In the genomic region with DNA sequence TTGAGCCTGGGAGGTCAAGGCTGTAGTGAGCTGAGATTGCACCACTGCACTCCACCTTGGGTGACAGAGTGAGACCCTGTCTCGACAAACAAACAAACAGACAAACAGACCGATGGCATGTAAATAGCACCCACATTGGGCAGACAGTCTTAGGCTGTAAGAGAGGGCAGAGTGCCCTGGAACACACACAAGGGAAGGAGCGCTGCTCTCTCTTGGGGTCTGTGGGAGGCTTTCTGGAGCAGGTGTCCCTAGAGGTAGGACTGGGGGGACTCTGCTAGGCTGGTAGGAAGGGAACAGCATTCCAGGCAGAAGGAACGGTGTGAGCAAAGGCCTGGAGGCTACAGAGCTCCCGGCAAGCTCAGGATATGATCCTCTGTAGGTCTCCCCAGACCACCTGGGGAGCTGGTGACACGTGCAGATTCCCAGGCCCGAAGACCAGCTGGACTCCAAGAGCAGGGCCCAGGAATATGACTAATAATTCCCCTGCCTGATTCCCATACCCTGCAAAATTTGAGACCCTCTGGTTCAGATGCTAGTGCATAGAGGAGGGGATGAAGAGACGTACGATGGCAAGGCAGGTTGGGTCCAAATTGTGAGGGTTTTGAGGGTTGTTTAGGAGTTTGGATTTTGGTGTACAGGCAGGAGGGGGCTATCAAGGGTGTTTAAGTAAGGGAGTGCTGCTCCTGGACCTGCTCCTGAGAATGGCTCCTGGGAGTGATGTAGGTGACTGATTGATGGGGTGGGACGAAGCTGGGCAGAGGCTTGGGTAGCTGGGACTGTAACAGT, we compare ENCODE assay signal across 15 cellular contexts. TPM values are rescaled to one million over a fixed set of nuclear protein-coding genes. Genes with fewer than 3 reads are reported as not detected.
A peak's percentile ranks its signal among the peaks of the same experiment; 100 is the strongest.
DNase-seq lines count a peak whose midpoint lies in the region; ATAC-seq, FAIRE-seq and TF ChIP-seq lines count a peak whose summit lies in the region.
"Had no signal": no experiment of that assay in that cellular context is flagged by ENCODE, and none has a peak within 500 bp of the region (broad histone marks: within the 10 kb centered on the region; RNA-seq: fewer than 3 reads in every experiment).

No MANE protein-coding gene starts in this region.

- H3K9me3 ChIP-seq in A549 (peaks cover 3% of the 10 kb centered on the region; the same call in 1 of the 3 replicates), PC-3 (ENCODE audit: low read length) (no peaks in the 10 kb centered on the region)
- H3K9me3 ChIP-seq: thyroid gland had no signal

- FAIRE-seq in A549 (lab: Jason Lieb, UNC), result no peak

- no peaks in the 10 kb centered on the region for H4K20me1 ChIP-seq in PC-3 (ENCODE audit: low read length)

- peaks cover 8% of the 10 kb centered on the region for H3K4me1 Mint-ChIP-seq in memory B cell
- no peaks in the 10 kb centered on the region for H3K4me1 Mint-ChIP-seq in effector memory CD8-positive, alpha-beta T cell (ENCODE audit: low read depth in 2 of 2)

- no peak for TF ChIP-seq POLR2A in A549 (IDR thresholded peaks at IDR 0.05; ENCODE audit: low read length)

- H3F3A ChIP-seq in PC-3 (ENCODE audit: low read length, unreplicated experiment), result no peaks in the 10 kb centered on the region

- POLR2A ChIA-PET in A549 (lab: Yijun Ruan, JAX), result no interaction called here
- POLR2A ChIA-PET in PC-3 (lab: Charles Lee; ENCODE audit: unreplicated experiment), result no interaction called here

- H3K4me1 ChIP-seq in A549, result peaks cover 25% of the 10 kb centered on the region
- H3K4me1 ChIP-seq in PC-3 (ENCODE audit: insufficient read depth, low read length), result peaks cover 13% of the 10 kb centered on the region
- H3K4me1 ChIP-seq: thyroid gland had no signal

- H3K79me2 ChIP-seq in PC-3 (ENCODE audit: low read length), result no peaks in the 10 kb centered on the region

- H3K27ac ChIP-seq in A549 (peak overlapping the region; percentile 31 to 75; a peak in 5 of 6 replicates), PC-3 (ENCODE audit: low read length) (no peak overlapping the region)
- H3K27ac ChIP-seq: thyroid gland, VCaP had no signal

- TF ChIP-seq CTCF in A549 (IDR thresholded peaks at IDR 0.05) (no peak), PC-3 (conservative IDR thresholded peaks at IDR 0.05; ENCODE audit: low read depth, low read length) (no peak)

- H3K9ac ChIP-seq in PC-3 (ENCODE audit: low read length), result no peak overlapping the region

- H3K4me3 Mint-ChIP-seq in memory B cell, result no peak overlapping the region
- no peak overlapping the region for H3K4me3 Mint-ChIP-seq in effector memory CD8-positive, alpha-beta T cell

- no peak for TF ChIP-seq EP300 in A549 (IDR thresholded peaks at IDR 0.05)

- H3K27me3 ChIP-seq in PC-3 (ENCODE audit: low read length), result no peaks in the 10 kb centered on the region
- H3K27me3 ChIP-seq: cardiac muscle cell, thyroid gland had no signal

- 71% methylated on average over 8 of the region's 10 CpGs for WGBS in A549 (ENCODE audit: missing lambda C conversion rate)

- no peak overlapping the region for H2AFZ ChIP-seq in PC-3 (ENCODE audit: low read length)

- H3K4me2 ChIP-seq in A549, result peak overlapping the region; percentile 52
- H3K4me2 ChIP-seq in PC-3 (ENCODE audit: low read length), result peak overlapping the region; percentile 74; the same call in 1 of the 2 replicates

- ATAC-seq in A549 (peak; percentile 25 to 54; a peak in 4 of 6 replicates), GM21360 (IDR thresholded peaks at IDR 0.05; ENCODE audit: unreplicated experiment) (peak; percentile 16), PC-3 (peak; percentile 13; the same call in 1 of the 2 replicates), memory B cell (ENCODE audit: low read depth) (no peak), GM19035 (IDR thresholded peaks at IDR 0.05; ENCODE audit: unreplicated experiment) (no peak)
- no peak for ATAC-seq in effector memory CD8-positive, alpha-beta T cell (replicated peaks)

- in situ Hi-C loops in ACHN (cut with HindIII; ENCODE audit: low pct_ligation_motif_present, low pct_unique_long_range_greater_than_20kb, low sequenced_read_pairs), result no loop called here

- no peaks in the 10 kb centered on the region for H3K36me3 ChIP-seq in PC-3 (ENCODE audit: low read depth, low read length)
- H3K36me3 ChIP-seq: cardiac muscle cell, thyroid gland had no signal

- no TSS peak for BruUV-seq in PC-3 (replicated peaks; lab: Mats Ljungman, UMichigan)

- H3K9me2 ChIP-seq in PC-3 (replicated peaks; ENCODE audit: low read length), result no peaks in the 10 kb centered on the region

- intact Hi-C loops in PC-3 (cut with micrococcal nuclease), result no loop called here

- DNase-seq in A549 (ENCODE audit: low read depth in 1 of 2, low spot score in 1 of 2) (no peak), PC-3 (no peak), memory B cell (ENCODE audit: low spot score in 2 of 2) (no peak), ACHN (no peak), NCI-H2107 treated with DMSO at 0.1 percent for 48 hours (lab: John Stamatoyannopoulos, UW; ENCODE audit: unreplicated experiment) (no peak)
- no peak for DNase-seq in effector memory CD8-positive, alpha-beta T cell
- DNase-seq: effector memory CD4-positive, alpha-beta T cell; NCI-H1417 treated with DMSO at 0.1 percent for 48 hours; NCI-H446 treated with DMSO at 0.1 percent for 48 hours; thyroid gland had no signal

- peaks cover 4% of the 10 kb centered on the region for H3K27me3 Mint-ChIP-seq in memory B cell
- H3K27me3 Mint-ChIP-seq in effector memory CD8-positive, alpha-beta T cell, result peaks cover 29 to 42% of the 10 kb centered on the region in 2 donors

- peaks cover 6% of the 10 kb centered on the region for H3K9me3 Mint-ChIP-seq in memory B cell
- peaks cover 3 to 7% of the 10 kb centered on the region in 2 donors for H3K9me3 Mint-ChIP-seq in effector memory CD8-positive, alpha-beta T cell

- TF ChIP-seq RAD21 in A549 (conservative IDR thresholded peaks at IDR 0.05 in 1 of 2, IDR thresholded peaks at IDR 0.05 in 1 of 2), result no peak

- no peak overlapping the region for H3K4me3 ChIP-seq in A549
- H3K4me3 ChIP-seq in PC-3 (ENCODE audit: low read length), result no peak overlapping the region
- H3K4me3 ChIP-seq: cardiac muscle cell, thyroid gland had no signal

- H3K36me3 Mint-ChIP-seq in memory B cell, result peaks cover 6% of the 10 kb centered on the region
- no peaks in the 10 kb centered on the region for H3K36me3 Mint-ChIP-seq in effector memory CD8-positive, alpha-beta T cell (ENCODE audit: insufficient read depth)

- CTCF ChIA-PET in A549 (lab: Yijun Ruan, JAX), result interaction anchor here (0.8 to 1.4 kb wide), 3 partner anchors 36 to 476 kb away, joined by 3 to 7 read pairs (median 4); no protein-coding TSS in a partner anchor
- CTCF ChIA-PET in PC-3 (lab: Charles Lee), result no interaction called here

- H3K27ac Mint-ChIP-seq in memory B cell, result peak overlapping the region; percentile 52
- no peak overlapping the region for H3K27ac Mint-ChIP-seq in effector memory CD8-positive, alpha-beta T cell
- H3K27ac Mint-ChIP-seq: progenitor cell of endocrine pancreas had no signal

TF ChIP-seq in A549, 52 proteins besides CTCF, POLR2A, EP300 and RAD21 (continues in another document):
- TF ChIP-seq, protein P1, sequence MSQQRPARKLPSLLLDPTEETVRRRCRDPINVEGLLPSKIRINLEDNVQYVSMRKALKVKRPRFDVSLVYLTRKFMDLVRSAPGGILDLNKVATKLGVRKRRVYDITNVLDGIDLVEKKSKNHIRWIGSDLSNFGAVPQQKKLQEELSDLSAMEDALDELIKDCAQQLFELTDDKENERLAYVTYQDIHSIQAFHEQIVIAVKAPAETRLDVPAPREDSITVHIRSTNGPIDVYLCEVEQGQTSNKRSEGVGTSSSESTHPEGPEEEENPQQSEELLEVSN (IDR thresholded peaks at IDR 0.05; ENCODE audit: borderline replicate concordance, low read depth), result no peak
- TF ChIP-seq, protein P2, sequence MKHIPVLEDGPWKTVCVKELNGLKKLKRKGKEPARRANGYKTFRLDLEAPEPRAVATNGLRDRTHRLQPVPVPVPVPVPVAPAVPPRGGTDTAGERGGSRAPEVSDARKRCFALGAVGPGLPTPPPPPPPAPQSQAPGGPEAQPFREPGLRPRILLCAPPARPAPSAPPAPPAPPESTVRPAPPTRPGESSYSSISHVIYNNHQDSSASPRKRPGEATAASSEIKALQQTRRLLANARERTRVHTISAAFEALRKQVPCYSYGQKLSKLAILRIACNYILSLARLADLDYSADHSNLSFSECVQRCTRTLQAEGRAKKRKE (CRISPR knock-in tag; IDR thresholded peaks at IDR 0.05; ENCODE audit: low read depth), result no peak
- TF ChIP-seq EHF (CRISPR knock-in tag; IDR thresholded peaks at IDR 0.05) (no peak), JUNB (IDR thresholded peaks at IDR 0.05) (no peak), SREBF2 (IDR thresholded peaks at IDR 0.05) (no peak), MAZ (IDR thresholded peaks at IDR 0.05; ENCODE audit: borderline replicate concordance, low read depth, low read length) (no peak), NR3C1 (IDR thresholded peaks at IDR 0.05) (no peak)
- TF ChIP-seq, protein P3, sequence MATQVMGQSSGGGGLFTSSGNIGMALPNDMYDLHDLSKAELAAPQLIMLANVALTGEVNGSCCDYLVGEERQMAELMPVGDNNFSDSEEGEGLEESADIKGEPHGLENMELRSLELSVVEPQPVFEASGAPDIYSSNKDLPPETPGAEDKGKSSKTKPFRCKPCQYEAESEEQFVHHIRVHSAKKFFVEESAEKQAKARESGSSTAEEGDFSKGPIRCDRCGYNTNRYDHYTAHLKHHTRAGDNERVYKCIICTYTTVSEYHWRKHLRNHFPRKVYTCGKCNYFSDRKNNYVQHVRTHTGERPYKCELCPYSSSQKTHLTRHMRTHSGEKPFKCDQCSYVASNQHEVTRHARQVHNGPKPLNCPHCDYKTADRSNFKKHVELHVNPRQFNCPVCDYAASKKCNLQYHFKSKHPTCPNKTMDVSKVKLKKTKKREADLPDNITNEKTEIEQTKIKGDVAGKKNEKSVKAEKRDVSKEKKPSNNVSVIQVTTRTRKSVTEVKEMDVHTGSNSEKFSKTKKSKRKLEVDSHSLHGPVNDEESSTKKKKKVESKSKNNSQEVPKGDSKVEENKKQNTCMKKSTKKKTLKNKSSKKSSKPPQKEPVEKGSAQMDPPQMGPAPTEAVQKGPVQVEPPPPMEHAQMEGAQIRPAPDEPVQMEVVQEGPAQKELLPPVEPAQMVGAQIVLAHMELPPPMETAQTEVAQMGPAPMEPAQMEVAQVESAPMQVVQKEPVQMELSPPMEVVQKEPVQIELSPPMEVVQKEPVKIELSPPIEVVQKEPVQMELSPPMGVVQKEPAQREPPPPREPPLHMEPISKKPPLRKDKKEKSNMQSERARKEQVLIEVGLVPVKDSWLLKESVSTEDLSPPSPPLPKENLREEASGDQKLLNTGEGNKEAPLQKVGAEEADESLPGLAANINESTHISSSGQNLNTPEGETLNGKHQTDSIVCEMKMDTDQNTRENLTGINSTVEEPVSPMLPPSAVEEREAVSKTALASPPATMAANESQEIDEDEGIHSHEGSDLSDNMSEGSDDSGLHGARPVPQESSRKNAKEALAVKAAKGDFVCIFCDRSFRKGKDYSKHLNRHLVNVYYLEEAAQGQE (IDR thresholded peaks at IDR 0.05), result no peak

RNA-seq across cellular contexts. Expression of a gene that starts 11.6 kb away (rescaled TPM):
- polyA plus RNA-seq in A549 (2011; rRNA removed) (0.08 and 0.24 TPM in 2 replicates), A549 (2017; fragmentation: RNase III; extraction: RNeasy Plus Mini Kit Qiagen cat#74134 plus additional on column Dnase treatment) (0.05 to 0.08 TPM in 2 of 3 replicates, not detected in the other)
- 0.01 TPM in 2 replicates for polyA plus RNA-seq in A549 (2012; cell fraction: cytosol; rRNA removed)
- polyA plus RNA-seq in A549 (2012; cell fraction: nucleus; rRNA removed), result 0.23 and 0.27 TPM in 2 replicates
- polyA minus RNA-seq in A549 (2011; rRNA and poly(A)+ RNA removed), result 0.15 and 0.21 TPM in 2 replicates
- total RNA-seq in PC-3 (2014; rRNA removed), result 0.04 and 0.17 TPM in 2 replicates

Comparison
In these comparisons a context has a peak if more than half of its experiments do, and no peak if none do; other contexts are left out.
1. ATAC-seq: peak in A549 (2 of 2), GM21360 (single experiment) and PC-3 (single experiment); none in memory B cell (single experiment), effector memory CD8-positive, alpha-beta T cell (single experiment) and GM19035 (single experiment).